14 cellular contexts compared by ENCODE assay signal in genomic region chr14:50344831-50345563, GRCh38. TPM values are rescaled to one million over a fixed set of nuclear protein-coding genes. Genes with fewer than 3 reads are reported as not detected.
DNase-seq lines count a peak whose midpoint lies in the region; ATAC-seq and TF ChIP-seq lines count a peak whose summit lies in the region.
"Had no signal": no experiment of that assay in that cellular context is flagged by ENCODE, and none has a peak within 500 bp of the region (broad histone marks: within the 10 kb centered on the region; RNA-seq: fewer than 3 reads in every experiment).

No MANE protein-coding gene starts in this region.

- no peak overlapping the region for H3K9ac ChIP-seq in MM.1S (ENCODE audit: low read length)

- no peaks in the 10 kb centered on the region for H4K20me1 ChIP-seq in MM.1S (ENCODE audit: insufficient read depth, low read length)

- no peaks in the 10 kb centered on the region for H3K36me3 ChIP-seq in MM.1S (replicated peaks; ENCODE audit: insufficient read depth, low read length)
- H3K36me3 ChIP-seq: colonic mucosa had no signal

- peaks cover 11% of the 10 kb centered on the region for H3K36me3 Mint-ChIP-seq in T-helper 17 cell (ENCODE audit: low read depth)

- no peaks in the 10 kb centered on the region for H3K9me2 ChIP-seq in MM.1S (replicated peaks; ENCODE audit: insufficient read depth, low read length)

- no peak for TF ChIP-seq CTCF in GM10266 (IDR thresholded peaks at IDR 0.05; ENCODE audit: control insufficient read depth, insufficient read depth, low read depth, missing control alignments)
- TF ChIP-seq CTCF in MM.1S (IDR thresholded peaks at IDR 0.05; ENCODE audit: low read length): no peak

- no peaks in the 10 kb centered on the region for H3K9me3 ChIP-seq in T-helper 17 cell (ENCODE audit: control insufficient read depth, low read length, poor library complexity, severe bottlenecking)
- no peaks in the 10 kb centered on the region for H3K9me3 ChIP-seq in MM.1S (replicated peaks; ENCODE audit: insufficient read depth, low read length)
- H3K9me3 ChIP-seq: colonic mucosa had no signal

- H3F3A ChIP-seq in MM.1S (ENCODE audit: insufficient read depth, low read length): no peaks in the 10 kb centered on the region

- H2AFZ ChIP-seq in MM.1S (ENCODE audit: low read length): no peak overlapping the region

- DNase-seq in Caki2 (ENCODE audit: low read depth) (peak; percentile 23), T-helper 17 cell (no peak), fibroblast of the conjunctiva (ENCODE audit: low read depth) (peak; percentile 41), skeletal muscle cell (ENCODE audit: low read depth) (peak; percentile 27), A172 (ENCODE audit: low spot score) (no peak), GM10266 (ENCODE audit: extremely low spot score) (no peak), MM.1S (no peak)
- DNase-seq: aorta, colonic mucosa, DMS 273 treated with DMSO at 0.1 percent for 48 hours, NCI-H1930, NCI-H526 had no signal

- no peaks in the 10 kb centered on the region for H3K27me3 ChIP-seq in MM.1S (replicated peaks; ENCODE audit: insufficient read depth, low read length)
- H3K27me3 ChIP-seq: colonic mucosa had no signal

- no peaks in the 10 kb centered on the region for H3K79me2 ChIP-seq in MM.1S (ENCODE audit: low read length)

- H3K27ac ChIP-seq in MM.1S (ENCODE audit: low read length): no peak overlapping the region
- H3K27ac ChIP-seq: colonic mucosa had no signal

- ATAC-seq in T-helper 17 cell: no peak
- ATAC-seq in HG03095 (IDR thresholded peaks at IDR 0.05; ENCODE audit: unreplicated experiment): no peak

- H3K4me1 Mint-ChIP-seq in T-helper 17 cell: peaks cover 23% of the 10 kb centered on the region

- no peak overlapping the region for H3K4me2 ChIP-seq in MM.1S (ENCODE audit: low read depth, low read length)

- in situ Hi-C loops in Caki2 (cut with HindIII; ENCODE audit: low pct_unique_long_range_greater_than_20kb, low sequenced_read_pairs): no loop called here

- H3K27ac Mint-ChIP-seq in T-helper 17 cell: peak overlapping the region; percentile 87

- no peaks in the 10 kb centered on the region for H3K4me1 ChIP-seq in MM.1S (ENCODE audit: low read length)

- H3K4me3 ChIP-seq in skeletal muscle cell (ENCODE audit: low read depth, low read length) (no peak overlapping the region), MM.1S (ENCODE audit: low read length) (no peak overlapping the region)
- H3K4me3 ChIP-seq: colonic mucosa had no signal

- H3K4me3 Mint-ChIP-seq in T-helper 17 cell: no peak overlapping the region
- H3K4me3 Mint-ChIP-seq: activated CD8-positive, alpha-beta T cell treated with anti-CD3 and anti-CD28 coated beads for 36 hours had no signal

- H3K27me3 Mint-ChIP-seq in T-helper 17 cell: no peaks in the 10 kb centered on the region
- H3K27me3 Mint-ChIP-seq: activated CD8-positive, alpha-beta T cell treated with anti-CD3 and anti-CD28 coated beads for 36 hours had no signal

RNA-seq across cellular contexts. Expression of gene DMAC2L, which starts 32.9 kb away (rescaled TPM):
- total RNA-seq in Caki2 (2014; rRNA removed; shearing (Covaris generic); ENCODE audit: low replicate concordance): 3.1 and 11.2 TPM in 2 replicates
- total RNA-seq in T-helper 17 cell: 10 to 100 TPM; 12.0 to 16.1 TPM
- 2.3 and 3.5 TPM in 2 replicates for total RNA-seq in A172 (2014; rRNA removed; shearing (Covaris generic))

RNA-seq across cellular contexts. Expression of gene L2HGDH, which starts 33.0 kb away (rescaled TPM):
- total RNA-seq in Caki2 (2014; rRNA removed; shearing (Covaris generic); ENCODE audit: low replicate concordance): 4.5 and 8.9 TPM in 2 replicates
- total RNA-seq in T-helper 17 cell: 1 to 10 TPM; 1.8 to 4.1 TPM
- total RNA-seq in A172 (2014; rRNA removed; shearing (Covaris generic)): 3.3 and 3.7 TPM in 2 replicates

RNA-seq across cellular contexts. Expression of gene CDKL1, which starts 51.7 kb away (rescaled TPM):
- 86.2 and 123 TPM in 2 replicates for total RNA-seq in Caki2 (2014; rRNA removed; shearing (Covaris generic); ENCODE audit: low replicate concordance)
- total RNA-seq in T-helper 17 cell: 1 to 10 TPM; 5.1 to 10.0 TPM
- total RNA-seq in A172 (2014; rRNA removed; shearing (Covaris generic)): 0.07 and 0.24 TPM in 2 replicates

Comparison
In these comparisons a context has a peak if more than half of its experiments do, and no peak if none do; other contexts are left out.
1. DNase-seq: peak in Caki2 (single experiment), fibroblast of the conjunctiva (single experiment) and skeletal muscle cell (single experiment); none in T-helper 17 cell (0 of 3), A172 (single experiment), GM10266 (single experiment) and MM.1S (single experiment).